22 cellular contexts compared by ENCODE assay signal in genomic region chr3:5389057-5389456, GRCh38.
DNase-seq lines count a peak whose midpoint lies in the region; ATAC-seq and TF ChIP-seq lines count a peak whose summit lies in the region.
"Had no signal": no experiment of that assay in that cellular context is flagged by ENCODE, and none has a peak within 500 bp of the region (broad histone marks: within the 10 kb centered on the region; RNA-seq: fewer than 3 reads in every experiment).

No MANE protein-coding gene starts in this region.

- H3K4me3 Mint-ChIP-seq in MCF 10A (ENCODE audit: unreplicated experiment), result no peak overlapping the region
- H3K4me3 Mint-ChIP-seq: activated CD4-positive, alpha-beta T cell treated with anti-CD3 and anti-CD28 coated beads, Interleukin-2, amount 10 ng/mL, durations not matched to agents 24 days and 14 days; CD14-positive monocyte; nephron had no signal

- no peak for TF ChIP-seq CTCF in MCF 10A (IDR thresholded peaks at IDR 0.05; ENCODE audit: unreplicated experiment)

- peak; percentile 40 for ATAC-seq in left colon
- ATAC-seq in HG03342 (IDR thresholded peaks at IDR 0.05; ENCODE audit: unreplicated experiment), result no peak
- ATAC-seq: gastroesophageal sphincter, lower lobe of right lung, SK-N-SH treated with all-trans-retinoic acid at 6 μM for 48 hours had no signal

- CTCF ChIA-PET in MCF 10A (lab: Yijun Ruan, JAX), result no interaction called here

- POLR2A ChIA-PET in MCF 10A (lab: Yijun Ruan, JAX), result no interaction called here

- H3K36me3 Mint-ChIP-seq in MCF 10A (ENCODE audit: insufficient read depth, unreplicated experiment), result no peaks in the 10 kb centered on the region
- H3K36me3 Mint-ChIP-seq: CD14-positive monocyte had no signal

- DNase-seq in SIG-M5 treated with dmso at 0.1 percent for 504 hours (lab: John Stamatoyannopoulos, UW; ENCODE audit: unreplicated experiment) (peak; percentile 38), SIG-M5 (lab: John Stamatoyannopoulos, UW) (no peak), MCF 10A (ENCODE audit: unreplicated experiment) (peak; percentile 43), left colon (no peak), cardiac septum (ENCODE audit: low spot score) (no peak), HCEC 1CT (no peak), SHP77 (lab: John Stamatoyannopoulos, UW) (no peak)
- DNase-seq: activated CD4-positive, alpha-beta T cell treated with anti-CD3 and anti-CD28 coated beads, Interleukin-2, amount 10 ng/mL, durations not matched to agents 24 days and 14 days; activated CD8-positive, alpha-beta memory T cell treated with anti-CD3 and anti-CD28 coated beads, Interleukin-2, amount 50 U/mL, for 48 hours; anterior cingulate cortex; DND-41; lower lobe of right lung; NCI-H1048; NCI-H2081; NCI-H69; posterior cingulate gyrus; spleen had no signal

- H3K27ac Mint-ChIP-seq in MCF 10A (ENCODE audit: low read depth, unreplicated experiment), result no peak overlapping the region
- H3K27ac Mint-ChIP-seq: activated CD4-positive, alpha-beta T cell treated with anti-CD3 and anti-CD28 coated beads, Interleukin-2, amount 10 ng/mL, durations not matched to agents 24 days and 14 days; CD14-positive monocyte; nephron had no signal

- BruUV-seq in MCF 10A (replicated peaks; lab: Mats Ljungman, UMichigan), result no TSS peak

- intact Hi-C loops in MCF 10A (cut with micrococcal nuclease), result no loop called here
- intact Hi-C loops in left colon (cut with DNase I, micrococcal nuclease), result no loop called here
- intact Hi-C loops in cardiac septum (cut with DNase I), result no loop called here

- H3K4me1 Mint-ChIP-seq in MCF 10A (ENCODE audit: insufficient read depth, unreplicated experiment), result peaks cover 9% of the 10 kb centered on the region
- H3K4me1 Mint-ChIP-seq: activated CD4-positive, alpha-beta T cell treated with anti-CD3 and anti-CD28 coated beads, Interleukin-2, amount 10 ng/mL, durations not matched to agents 24 days and 14 days; nephron had no signal

- no peaks in the 10 kb centered on the region for H3K27me3 Mint-ChIP-seq in MCF 10A (ENCODE audit: insufficient read depth, unreplicated experiment)

- no peaks in the 10 kb centered on the region for H3K9me3 Mint-ChIP-seq in MCF 10A (ENCODE audit: unreplicated experiment)
- H3K9me3 Mint-ChIP-seq: activated CD4-positive, alpha-beta T cell treated with anti-CD3 and anti-CD28 coated beads, Interleukin-2, amount 10 ng/mL, durations not matched to agents 24 days and 14 days; nephron had no signal

Comparison
In these comparisons a context has a peak if more than half of its experiments do, and no peak if none do; other contexts are left out.
1. DNase-seq: peak in SIG-M5 treated with dmso at 0.1 percent for 504 hours (single experiment) and MCF 10A (single experiment); none in SIG-M5 (single experiment), left colon (0 of 2), cardiac septum (single experiment), HCEC 1CT (single experiment) and SHP77 (0 of 2).